ENCODE assay signal across 10 cellular contexts in genomic region chr17:27532269-27533067, GRCh38.
DNase-seq lines count a peak whose midpoint lies in the region; ATAC-seq and TF ChIP-seq lines count a peak whose summit lies in the region.
"Had no signal": no experiment of that assay in that cellular context is flagged by ENCODE, and none has a peak within 500 bp of the region (broad histone marks: within the 10 kb centered on the region; RNA-seq: fewer than 3 reads in every experiment).

No MANE protein-coding gene starts in this region.

- H3K4me3 ChIP-seq in GM23338: no peak overlapping the region
- no peak overlapping the region for H3K4me3 ChIP-seq in SJSA1
- H3K4me3 ChIP-seq in neutrophil (ENCODE audit: low read depth in 1 of 2, low read length in 1 of 2): peak overlapping the region; percentile 47 to 61

- H3K4me3 Mint-ChIP-seq in GM23338 (no peak overlapping the region), glutamatergic neuron (ENCODE audit: unreplicated experiment) (no peak overlapping the region)

- ATAC-seq in GM23338: no peak
- no peak for ATAC-seq in HG03354 (IDR thresholded peaks at IDR 0.05; ENCODE audit: poor library complexity, severe bottlenecking, unreplicated experiment)
- ATAC-seq: PC-3 had no signal

- no peaks in the 10 kb centered on the region for H3K9me3 Mint-ChIP-seq in GM23338
- peaks cover 7% of the 10 kb centered on the region for H3K9me3 Mint-ChIP-seq in glutamatergic neuron (ENCODE audit: unreplicated experiment)
- H3K9me3 Mint-ChIP-seq: naive B cell had no signal

- H3K36me3 ChIP-seq in GM23338 (ENCODE audit: insufficient read depth): no peaks in the 10 kb centered on the region
- no peaks in the 10 kb centered on the region for H3K36me3 ChIP-seq in SJSA1
- H3K36me3 ChIP-seq in neutrophil: no peaks in the 10 kb centered on the region

- H3K4me1 Mint-ChIP-seq in GM23338 (peaks cover 60% of the 10 kb centered on the region), glutamatergic neuron (ENCODE audit: low read depth, unreplicated experiment) (peaks cover 54% of the 10 kb centered on the region)

- H3K9me3 ChIP-seq in SJSA1 (replicated peaks) (no peaks in the 10 kb centered on the region), neutrophil (no peaks in the 10 kb centered on the region)

- no peaks in the 10 kb centered on the region for H3K9me2 ChIP-seq in GM23338 (ENCODE audit: insufficient read depth)

- H3K4me1 ChIP-seq in GM23338 (ENCODE audit: insufficient read depth) (peaks cover 21% of the 10 kb centered on the region), SJSA1 (replicated peaks) (peaks cover 92% of the 10 kb centered on the region), neutrophil (ENCODE audit: control insufficient read depth in 1 of 2, insufficient read depth in 1 of 2, low read depth in 1 of 2, low read length in 1 of 2) (peaks cover 72% of the 10 kb centered on the region in 2 experiments)

- peak; percentile 28 for DNase-seq in GM23338 (ENCODE audit: low spot score)
- DNase-seq in SJSA1 (ENCODE audit: low read depth in 1 of 2, low spot score in 2 of 2): no peak
- DNase-seq in glutamatergic neuron: no peak
- DNase-seq in AG08396 (ENCODE audit: low spot score): no peak
- DNase-seq in activated naive CD4-positive, alpha-beta T cell treated with anti-CD3 and anti-CD28 coated beads, Interleukin-2, amount 50 U/mL, for 16 hours: no peak
- no peak for DNase-seq in glomerular visceral epithelial cell (ENCODE audit: extremely low spot score)
- DNase-seq: naive B cell, PC-3 had no signal

- H3K79me2 ChIP-seq in GM23338 (replicated peaks; ENCODE audit: insufficient read depth): peaks cover 93% of the 10 kb centered on the region

- H3K27ac Mint-ChIP-seq in GM23338 (peak overlapping the region; percentile 38), glutamatergic neuron (ENCODE audit: unreplicated experiment) (peak overlapping the region; percentile 64)

- H4K20me1 ChIP-seq in GM23338 (replicated peaks; ENCODE audit: insufficient read depth): peaks cover 3% of the 10 kb centered on the region; the same call in 1 of the 2 replicates

- no peak for TF ChIP-seq CTCF in GM23338 (conservative IDR thresholded peaks at IDR 0.05; ENCODE audit: low read depth in 2 of 2)
- TF ChIP-seq CTCF in glutamatergic neuron (IDR thresholded peaks at IDR 0.05; ENCODE audit: partially characterized antibody, unreplicated experiment): no peak
- no peak for TF ChIP-seq CTCF in neutrophil (IDR thresholded peaks at IDR 0.05)

- H3K27me3 Mint-ChIP-seq in GM23338 (ENCODE audit: insufficient read depth, low read depth, poor library complexity): peaks cover 4% of the 10 kb centered on the region
- peaks cover 7% of the 10 kb centered on the region for H3K27me3 Mint-ChIP-seq in glutamatergic neuron (ENCODE audit: unreplicated experiment)
- H3K27me3 Mint-ChIP-seq: naive B cell had no signal

- no peak overlapping the region for H3K4me2 ChIP-seq in GM23338

- no peaks in the 10 kb centered on the region for H3K27me3 ChIP-seq in GM23338 (ENCODE audit: insufficient read depth)
- H3K27me3 ChIP-seq in SJSA1 (replicated peaks): no peaks in the 10 kb centered on the region
- no peaks in the 10 kb centered on the region for H3K27me3 ChIP-seq in neutrophil

- H2AFZ ChIP-seq in GM23338: no peak overlapping the region

- H3K27ac ChIP-seq in GM23338 (ENCODE audit: low read depth): 0 out of 2 replicates have a peak overlapping the region, but pooled peaks have one; percentile 32
- peak overlapping the region; percentile 15; the same call in 1 of the 2 replicates for H3K27ac ChIP-seq in SJSA1
- H3K27ac ChIP-seq in neutrophil: peak overlapping the region; percentile 93

- H3K36me3 Mint-ChIP-seq in GM23338 (ENCODE audit: low read depth) (no peaks in the 10 kb centered on the region; the same call in 2 of the 3 replicates), glutamatergic neuron (ENCODE audit: unreplicated experiment) (no peaks in the 10 kb centered on the region)
- H3K36me3 Mint-ChIP-seq: naive B cell had no signal

- H3F3A ChIP-seq in GM23338 (replicated peaks; ENCODE audit: low read depth): no peaks in the 10 kb centered on the region

TF ChIP-seq in GM23338, 12 proteins besides CTCF, POLR2A, EP300 and RAD21 (continues in another document):
- TF ChIP-seq STAT1 (IDR thresholded peaks at IDR 0.05; ENCODE audit: unreplicated experiment) (no peak), ZNF462 (CRISPR knock-in tag; IDR thresholded peaks at IDR 0.05) (no peak), EZH2phosphoT487 (IDR thresholded peaks at IDR 0.05; ENCODE audit: unreplicated experiment) (no peak), JUNB (IDR thresholded peaks at IDR 0.05; ENCODE audit: unreplicated experiment) (no peak), REST (IDR thresholded peaks at IDR 0.05; ENCODE audit: unreplicated experiment) (no peak)

Comparison
In these comparisons a context has a peak if more than half of its experiments do, and no peak if none do; other contexts are left out.
1. H3K27ac ChIP-seq: peak in every context shown above with its lines; median percentile 93 in neutrophil; 32 in GM23338; 15 in SJSA1.
2. H3K4me3 ChIP-seq: peak in neutrophil (2 of 2); none in GM23338 (single experiment) and SJSA1 (single experiment).